Comparison of ENCODE assay signal across 13 cellular contexts in the genomic region with DNA sequence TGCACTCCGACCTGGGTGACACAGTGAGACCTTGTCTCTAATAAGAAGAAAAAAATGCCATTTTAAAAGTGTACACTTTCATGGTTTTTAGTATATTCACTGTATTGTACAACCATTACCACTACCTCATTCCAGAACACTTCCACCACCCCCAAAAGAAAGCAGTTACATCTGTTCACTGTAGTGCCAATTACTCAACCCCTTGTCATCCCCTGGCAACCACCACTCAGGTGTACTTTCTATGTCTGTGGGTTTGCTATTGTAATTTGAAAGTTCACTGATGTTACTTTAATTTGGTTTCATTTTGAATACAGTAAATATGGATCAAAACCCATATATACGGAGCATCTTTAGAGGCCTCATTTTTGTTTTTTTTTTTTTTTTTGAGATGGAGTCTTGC. TPM values are rescaled to one million over a fixed set of nuclear protein-coding genes. Genes with fewer than 3 reads are reported as not detected.
DNase-seq lines count a peak whose midpoint lies in the region; ATAC-seq, FAIRE-seq and TF ChIP-seq lines count a peak whose summit lies in the region.
"Had no signal": no experiment of that assay in that cellular context is flagged by ENCODE, and none has a peak within 500 bp of the region (broad histone marks: within the 10 kb centered on the region; RNA-seq: fewer than 3 reads in every experiment).

No MANE protein-coding gene starts in this region.

- 92% methylated on average over 2 of the region's 2 CpGs for WGBS in GM12878 (ENCODE audit: insufficient coverage, insufficient replicate concordance, low lambda C conversion rate, missing lambda C conversion rate)

- H3K4me1 Mint-ChIP-seq in T-cell: peaks cover 24 to 28% (median 28%) of the 10 kb centered on the region in 3 donors

- no peak overlapping the region for H3K4me2 ChIP-seq in GM12878 (ENCODE audit: control insufficient read depth, insufficient read depth)

- no peaks in the 10 kb centered on the region for H3K27me3 Mint-ChIP-seq in T-cell

- no peak overlapping the region for H3K27ac ChIP-seq in GM12878 (ENCODE audit: control insufficient read depth, insufficient read depth)
- H3K27ac ChIP-seq in vagina: no peak overlapping the region
- H3K27ac ChIP-seq: right atrium auricular region, SJSA1 had no signal

- POLR2A ChIA-PET in T-cell (lab: Charles Lee) (interaction anchor here (0.6 to 1.7 kb wide), 6 partner anchors 24 to 659 kb away, joined by 3 to 14 read pairs (median 4); no protein-coding TSS in a partner anchor), GM12878 (lab: Charles Lee) (no interaction called here)

- SMC1A ChIA-PET in GM12878 (lab: Charles Lee; ENCODE audit: uncharacterized antibody, unreplicated experiment): interaction anchor here (0.7 to 2.2 kb wide), 5 partner anchors 29 to 81 kb away, joined by 3 to 10 read pairs (median 4); no protein-coding TSS in a partner anchor

- no peak overlapping the region for H3K9ac ChIP-seq in GM12878 (ENCODE audit: control insufficient read depth, insufficient read depth, low read length)

- RAD21 ChIA-PET in GM12878 (lab: Charles Lee; ENCODE audit: unreplicated experiment): interaction anchor here (1.5 to 1.6 kb wide), 3 partner anchors 29 to 84 kb away, joined by 5 to 8 read pairs (median 6); no protein-coding TSS in a partner anchor

- H3K4me3 ChIP-seq in GM12865 (ENCODE audit: low read depth, low read length) (no peak overlapping the region), GM12878 (no peak overlapping the region), MG63 (no peak overlapping the region), vagina (no peak overlapping the region)
- H3K4me3 ChIP-seq: SJSA1 had no signal

- TF ChIP-seq RAD21 in GM12878 (IDR thresholded peaks at IDR 0.05; ENCODE audit: insufficient read depth, low read depth, low read length): no peak

- H3K4me1 ChIP-seq in GM12878 (ENCODE audit: control insufficient read depth, insufficient read depth, low read length): peaks cover 7% of the 10 kb centered on the region
- peaks cover 12% of the 10 kb centered on the region for H3K4me1 ChIP-seq in vagina

- no peaks in the 10 kb centered on the region for H3K36me3 Mint-ChIP-seq in T-cell

- H3K27ac Mint-ChIP-seq in T-cell: peak overlapping the region; percentile 71 to 82

- DNase-seq in GM12865 (ENCODE audit: low read depth) (peak; percentile 41), T-cell (peak in 4 of 34 experiments; percentile 8 to 15 (median 9)), GM12878 (ENCODE audit: low read depth, low spot score) (no peak), MG63 (no peak), vagina (ENCODE audit: extremely low spot score in 2 of 2) (no peak), NCI-H82 treated with DMSO at 0.1 percent for 48 hours (lab: John Stamatoyannopoulos, UW; ENCODE audit: unreplicated experiment) (no peak)
- DNase-seq in stimulated activated CD4-positive, alpha-beta T cell treated with anti-CD3 and anti-CD28 coated beads, Interleukin-1b, Interleukin-23, amount 100 ng/mL, for 48 hours: peak; percentile 54
- DNase-seq: foreskin melanocyte, NCI-H1436 treated with DMSO at 0.1 percent for 48 hours had no signal

- peak in 3 of 4 experiments; percentile 42 to 79 (median 49) for ATAC-seq in T-cell (replicated peaks in 1 of 4)
- peak; percentile 74 for ATAC-seq in GM12878

- in situ Hi-C loops in GM12878 (cut with MboI): loop anchor here (5.0 kb wide), 1 partner anchor 52 kb away; no protein-coding TSS in a partner anchor

- no peaks in the 10 kb centered on the region for H3K36me3 ChIP-seq in GM12878 (ENCODE audit: control insufficient read depth in 2 of 2, insufficient read depth in 2 of 2, low read length in 1 of 2)
- H3K36me3 ChIP-seq in MG63: no peaks in the 10 kb centered on the region
- H3K36me3 ChIP-seq in vagina: no peaks in the 10 kb centered on the region
- H3K36me3 ChIP-seq: right atrium auricular region, SJSA1 had no signal

- CTCF ChIA-PET in T-cell (lab: Charles Lee) (interaction anchor here (0.6 to 2.3 kb wide), 9 partner anchors 11 to 84 kb away, joined by 3 to 18 read pairs (median 4); a partner anchor contains a TSS), GM12878 (lab: Yijun Ruan, JAX) (interaction anchor here (1.0 to 3.4 kb wide), 12 partner anchors 10 to 82 kb away, joined by 3 to 24 read pairs (median 5); no protein-coding TSS in a partner anchor)

- H3K79me2 ChIP-seq in GM12878 (ENCODE audit: control insufficient read depth, insufficient read depth, low read length): no peaks in the 10 kb centered on the region

- H3K4me3 Mint-ChIP-seq in T-cell: peak overlapping the region in 1 of 3 donors; percentile 75

- no peaks in the 10 kb centered on the region for H3K9me3 ChIP-seq in GM12878 (replicated peaks; ENCODE audit: control insufficient read depth, insufficient read depth, low read length)
- H3K9me3 ChIP-seq in MG63: no peaks in the 10 kb centered on the region
- H3K9me3 ChIP-seq in vagina: no peaks in the 10 kb centered on the region
- H3K9me3 ChIP-seq: right atrium auricular region, SJSA1 had no signal

- no peaks in the 10 kb centered on the region for H3K9me3 Mint-ChIP-seq in T-cell

- no peak for TF ChIP-seq EP300 in GM12878 (IDR thresholded peaks at IDR 0.05; ENCODE audit: borderline replicate concordance in 1 of 2, control insufficient read depth in 1 of 2, low read depth in 2 of 2, low read length in 2 of 2)

- TF ChIP-seq CTCF in GM12865 (IDR thresholded peaks at IDR 0.05; ENCODE audit: insufficient read depth, low read depth, low read length, missing control alignments) (no peak), GM12878 (IDR thresholded peaks at IDR 0.05 in 2 of 3, conservative IDR thresholded peaks at IDR 0.05 in 1 of 3; ENCODE audit: control insufficient read depth in 2 of 3, extremely low read depth in 1 of 3, insufficient read depth in 1 of 3, low read depth in 3 of 3, low read length in 3 of 3) (no peak), vagina (IDR thresholded peaks at IDR 0.05) (no peak)

- no TSS peak for BruUV-seq in GM12878 (replicated peaks; lab: Mats Ljungman, UMichigan)

- intact Hi-C loops in GM12878 (cut with micrococcal nuclease; ENCODE audit: unreplicated experiment) (loop anchor here (5.0 kb wide), 1 partner anchor 37 kb away; a partner anchor contains a TSS), vagina (cut with DNase I) (no loop called here)

- H4K20me1 ChIP-seq in GM12878 (ENCODE audit: control insufficient read depth, insufficient read depth): no peaks in the 10 kb centered on the region

- H2AFZ ChIP-seq in GM12878 (ENCODE audit: control insufficient read depth, low read depth, low read length): no peak overlapping the region

- TF ChIP-seq POLR2A in GM12878 (IDR thresholded peaks at IDR 0.05; ENCODE audit: low read depth, low read length) (no peak), vagina (IDR thresholded peaks at IDR 0.05) (no peak)

- H3K27me3 ChIP-seq in GM12878 (replicated peaks in 1 of 2; ENCODE audit: control insufficient read depth in 2 of 2, insufficient read depth in 2 of 2, low read length in 1 of 2) (no peaks in the 10 kb centered on the region), MG63 (peaks cover 6% of the 10 kb centered on the region; the same call in 1 of the 2 replicates), vagina (no peaks in the 10 kb centered on the region)
- H3K27me3 ChIP-seq: right atrium auricular region, SJSA1 had no signal

- no peak for FAIRE-seq in GM12878 (lab: Jason Lieb, UNC)

RNA-seq across cellular contexts. Expression of a gene that starts 6.1 kb away (rescaled TPM):
- total RNA-seq in T-cell (under 1 TPM in 2 of 5 donors, not detected in 3; 0.09 to 0.15 TPM), GM12878 (2014; rRNA removed) (not detected in 2 replicates), GM12878 (2014; rRNA removed; fragmentation: Illumina TruSeq; extraction: Trizol) (not detected in 2 replicates), GM12878 (2021) (not detected in 2 replicates), vagina (not detected)
- total RNA-seq in GM12878 (2013; cell fraction: nucleolus; rRNA removed): not detected in 2 replicates
- not detected for polyA plus RNA-seq in GM12878 (2011; ENCODE audit: low read depth)
- polyA plus RNA-seq in GM12878 (2011; rRNA removed) (not detected in 2 replicates), GM12878 (2014; fragmentation: Illumina TruSeq; extraction: Trizol) (not detected in 2 replicates), GM12878 (2014; fragmentation: Nextera tagmentation; extraction: Ambion mirVana) (not detected), GM12878 (2014; rRNA removed) (not detected in 2 replicates), GM12878 (2016; fragmentation: Nextera tagmentation; extraction: Ambion mirVana) (not detected)
- polyA plus RNA-seq in GM12878 (2011; cell fraction: cytosol; rRNA removed): not detected in 2 replicates
- not detected in 2 replicates for polyA plus RNA-seq in GM12878 (2011; cell fraction: nucleus; rRNA removed)
- not detected in 2 replicates for polyA plus RNA-seq in GM12878 (2012)
- polyA minus RNA-seq in GM12878 (2011; rRNA and poly(A)+ RNA removed): not detected in 2 replicates
- not detected in 2 replicates for polyA minus RNA-seq in GM12878 (2011; cell fraction: cytosol; rRNA and poly(A)+ RNA removed)
- not detected in 2 replicates for polyA minus RNA-seq in GM12878 (2011; cell fraction: nucleus; rRNA and poly(A)+ RNA removed)
- not detected in 2 replicates for total RNA-seq in MG63 (2014; rRNA removed; shearing (Covaris generic); ENCODE audit: low replicate concordance)
- total RNA-seq: chondrocyte, lung microvascular endothelial cell, right atrium auricular region, SJSA1 had no signal

RNA-seq across cellular contexts. Expression of a gene that starts 6.4 kb away (rescaled TPM):
- total RNA-seq in T-cell: 10 to 100 TPM; 84.1 to 95.2 (median 84.9) TPM
- 88.5 and 96.1 TPM in 2 replicates for total RNA-seq in GM12878 (2013; cell fraction: nucleolus; rRNA removed)
- 137 and 143 TPM in 2 replicates for total RNA-seq in GM12878 (2014; rRNA removed)
- total RNA-seq in GM12878 (2014; rRNA removed; fragmentation: Illumina TruSeq; extraction: Trizol): 92.6 and 94.3 TPM in 2 replicates
- total RNA-seq in GM12878 (2021): 127 TPM in 2 replicates
- polyA plus RNA-seq in GM12878 (2011; ENCODE audit: low read depth): 35.8 TPM
- polyA plus RNA-seq in GM12878 (2011; rRNA removed): 122 and 158 TPM in 2 replicates
- 173 and 186 TPM in 2 replicates for polyA plus RNA-seq in GM12878 (2011; cell fraction: cytosol; rRNA removed)
- polyA plus RNA-seq in GM12878 (2011; cell fraction: nucleus; rRNA removed): 349 and 382 TPM in 2 replicates
- polyA plus RNA-seq in GM12878 (2012): 59.1 and 59.2 TPM in 2 replicates
- 115 and 116 TPM in 2 replicates for polyA plus RNA-seq in GM12878 (2014; fragmentation: Illumina TruSeq; extraction: Trizol)
- polyA plus RNA-seq in GM12878 (2014; fragmentation: Nextera tagmentation; extraction: Ambion mirVana): 10 to 100 TPM in 1 of 2 experiments, 1 to 10 TPM in 1; 7.6 to 16.9 TPM
- polyA plus RNA-seq in GM12878 (2014; rRNA removed): 142 and 143 TPM in 2 replicates
- 100 to 1,000 TPM; 156 TPM for polyA plus RNA-seq in GM12878 (2016; fragmentation: Nextera tagmentation; extraction: Ambion mirVana)
- 174 and 238 TPM in 2 replicates for polyA minus RNA-seq in GM12878 (2011; rRNA and poly(A)+ RNA removed)
- polyA minus RNA-seq in GM12878 (2011; cell fraction: cytosol; rRNA and poly(A)+ RNA removed): 71.2 and 87.7 TPM in 2 replicates
- polyA minus RNA-seq in GM12878 (2011; cell fraction: nucleus; rRNA and poly(A)+ RNA removed): 141 and 193 TPM in 2 replicates
- 74.9 and 134 TPM in 2 replicates for total RNA-seq in MG63 (2014; rRNA removed; shearing (Covaris generic); ENCODE audit: low replicate concordance)
- 18.9 TPM for total RNA-seq in vagina

RNA-seq across cellular contexts. Expression of a gene that starts 22.2 kb away (rescaled TPM):
- total RNA-seq in T-cell (100 to 1,000 TPM; 240 to 326 (median 305) TPM), GM12878 (2014; rRNA removed) (184 and 202 TPM in 2 replicates), GM12878 (2014; rRNA removed; fragmentation: Illumina TruSeq; extraction: Trizol) (142 and 158 TPM in 2 replicates), GM12878 (2021) (305 and 309 TPM in 2 replicates), vagina (87.7 TPM)
- 33.0 and 41.7 TPM in 2 replicates for total RNA-seq in GM12878 (2013; cell fraction: nucleolus; rRNA removed)
- 63.0 TPM for polyA plus RNA-seq in GM12878 (2011; ENCODE audit: low read depth)
- polyA plus RNA-seq in GM12878 (2011; rRNA removed) (57.5 and 100 TPM in 2 replicates), GM12878 (2014; fragmentation: Illumina TruSeq; extraction: Trizol) (105 and 184 TPM in 2 replicates), GM12878 (2014; fragmentation: Nextera tagmentation; extraction: Ambion mirVana) (10 to 100 TPM; 23.9 to 31.4 TPM), GM12878 (2014; rRNA removed) (132 and 171 TPM in 2 replicates), GM12878 (2016; fragmentation: Nextera tagmentation; extraction: Ambion mirVana) (10 to 100 TPM; 45.1 to 48.9 TPM)
- polyA plus RNA-seq in GM12878 (2011; cell fraction: cytosol; rRNA removed): 148 and 190 TPM in 2 replicates
- polyA plus RNA-seq in GM12878 (2011; cell fraction: nucleus; rRNA removed): 285 and 333 TPM in 2 replicates
- 205 and 242 TPM in 2 replicates for polyA plus RNA-seq in GM12878 (2012)
- 250 and 328 TPM in 2 replicates for polyA minus RNA-seq in GM12878 (2011; rRNA and poly(A)+ RNA removed)
- polyA minus RNA-seq in GM12878 (2011; cell fraction: cytosol; rRNA and poly(A)+ RNA removed): 158 and 164 TPM in 2 replicates
- polyA minus RNA-seq in GM12878 (2011; cell fraction: nucleus; rRNA and poly(A)+ RNA removed): 42.4 and 67.7 TPM in 2 replicates
- total RNA-seq in MG63 (2014; rRNA removed; shearing (Covaris generic); ENCODE audit: low replicate concordance): 331 and 420 TPM in 2 replicates

RNA-seq across cellular contexts. Expression of a gene that starts 27.8 kb away (rescaled TPM):
- 1 to 10 TPM; 2.4 to 7.9 (median 4.4) TPM for total RNA-seq in T-cell
- total RNA-seq in GM12878 (2013; cell fraction: nucleolus; rRNA removed): 3.0 and 3.8 TPM in 2 replicates
- total RNA-seq in GM12878 (2014; rRNA removed): not detected in 2 replicates
- total RNA-seq in GM12878 (2014; rRNA removed; fragmentation: Illumina TruSeq; extraction: Trizol): 0.09 TPM in 1 of 2 replicates, not detected in the other
- total RNA-seq in GM12878 (2021): 0.35 and 0.49 TPM in 2 replicates
- polyA plus RNA-seq in GM12878 (2011; ENCODE audit: low read depth): 0.13 TPM
- polyA plus RNA-seq in GM12878 (2011; rRNA removed): 0.10 and 0.12 TPM in 2 replicates
- polyA plus RNA-seq in GM12878 (2011; cell fraction: cytosol; rRNA removed): 0.12 and 0.13 TPM in 2 replicates
- 3.2 and 3.5 TPM in 2 replicates for polyA plus RNA-seq in GM12878 (2011; cell fraction: nucleus; rRNA removed)
- 0.63 and 0.68 TPM in 2 replicates for polyA plus RNA-seq in GM12878 (2012)
- 0.16 TPM in 1 of 2 replicates, not detected in the other for polyA plus RNA-seq in GM12878 (2014; fragmentation: Illumina TruSeq; extraction: Trizol)
- not detected for polyA plus RNA-seq in GM12878 (2014; fragmentation: Nextera tagmentation; extraction: Ambion mirVana)
- 0.12 and 0.22 TPM in 2 replicates for polyA plus RNA-seq in GM12878 (2014; rRNA removed)
- under 1 TPM; 0.08 to 0.11 TPM for polyA plus RNA-seq in GM12878 (2016; fragmentation: Nextera tagmentation; extraction: Ambion mirVana)
- 0.07 and 0.46 TPM in 2 replicates for polyA minus RNA-seq in GM12878 (2011; rRNA and poly(A)+ RNA removed)
- not detected in 2 replicates for polyA minus RNA-seq in GM12878 (2011; cell fraction: cytosol; rRNA and poly(A)+ RNA removed)
- 0.48 and 1.1 TPM in 2 replicates for polyA minus RNA-seq in GM12878 (2011; cell fraction: nucleus; rRNA and poly(A)+ RNA removed)
- not detected in 2 replicates for total RNA-seq in MG63 (2014; rRNA removed; shearing (Covaris generic); ENCODE audit: low replicate concordance)
- 20.4 TPM for total RNA-seq in vagina

RNA-seq across cellular contexts. Expression of a gene that starts 31.8 kb away (rescaled TPM):
- total RNA-seq in T-cell (10 to 100 TPM; 16.0 to 47.2 (median 40.6) TPM), GM12878 (2014; rRNA removed) (31.5 and 33.4 TPM in 2 replicates), GM12878 (2014; rRNA removed; fragmentation: Illumina TruSeq; extraction: Trizol) (15.0 and 19.6 TPM in 2 replicates), GM12878 (2021) (26.5 and 27.2 TPM in 2 replicates), vagina (23.6 TPM)
- 18.3 and 23.4 TPM in 2 replicates for total RNA-seq in GM12878 (2013; cell fraction: nucleolus; rRNA removed)
- 8.9 TPM for polyA plus RNA-seq in GM12878 (2011; ENCODE audit: low read depth)
- polyA plus RNA-seq in GM12878 (2011; rRNA removed) (14.9 and 16.0 TPM in 2 replicates), GM12878 (2014; fragmentation: Illumina TruSeq; extraction: Trizol) (4.4 and 11.5 TPM in 2 replicates), GM12878 (2014; fragmentation: Nextera tagmentation; extraction: Ambion mirVana) (1 to 10 TPM; 1.1 to 5.5 TPM), GM12878 (2014; rRNA removed) (29.6 and 34.5 TPM in 2 replicates), GM12878 (2016; fragmentation: Nextera tagmentation; extraction: Ambion mirVana) (10 to 100 TPM; 44.6 to 57.7 TPM)
- polyA plus RNA-seq in GM12878 (2011; cell fraction: cytosol; rRNA removed): 20.7 and 21.3 TPM in 2 replicates
- polyA plus RNA-seq in GM12878 (2011; cell fraction: nucleus; rRNA removed): 10.5 and 13.7 TPM in 2 replicates
- 19.7 and 20.0 TPM in 2 replicates for polyA plus RNA-seq in GM12878 (2012)
- polyA minus RNA-seq in GM12878 (2011; rRNA and poly(A)+ RNA removed): 2.5 and 5.9 TPM in 2 replicates
- 5.0 and 8.2 TPM in 2 replicates for polyA minus RNA-seq in GM12878 (2011; cell fraction: cytosol; rRNA and poly(A)+ RNA removed)
- polyA minus RNA-seq in GM12878 (2011; cell fraction: nucleus; rRNA and poly(A)+ RNA removed): 6.3 and 9.0 TPM in 2 replicates
- total RNA-seq in MG63 (2014; rRNA removed; shearing (Covaris generic); ENCODE audit: low replicate concordance): 90.0 and 113 TPM in 2 replicates

Comparison
In these comparisons a context has a peak if more than half of its experiments do, and no peak if none do; other contexts are left out.
1. DNase-seq: peak in GM12865 (single experiment) and stimulated activated CD4-positive, alpha-beta T cell treated with anti-CD3 and anti-CD28 coated beads, Interleukin-1b, Interleukin-23, amount 100 ng/mL, for 48 hours (single experiment); none in GM12878 (single experiment), MG63 (single experiment), vagina (0 of 2) and NCI-H82 treated with DMSO at 0.1 percent for 48 hours (single experiment).